Comparison of ENCODE assay signal across 8 cellular contexts in the genomic region with DNA sequence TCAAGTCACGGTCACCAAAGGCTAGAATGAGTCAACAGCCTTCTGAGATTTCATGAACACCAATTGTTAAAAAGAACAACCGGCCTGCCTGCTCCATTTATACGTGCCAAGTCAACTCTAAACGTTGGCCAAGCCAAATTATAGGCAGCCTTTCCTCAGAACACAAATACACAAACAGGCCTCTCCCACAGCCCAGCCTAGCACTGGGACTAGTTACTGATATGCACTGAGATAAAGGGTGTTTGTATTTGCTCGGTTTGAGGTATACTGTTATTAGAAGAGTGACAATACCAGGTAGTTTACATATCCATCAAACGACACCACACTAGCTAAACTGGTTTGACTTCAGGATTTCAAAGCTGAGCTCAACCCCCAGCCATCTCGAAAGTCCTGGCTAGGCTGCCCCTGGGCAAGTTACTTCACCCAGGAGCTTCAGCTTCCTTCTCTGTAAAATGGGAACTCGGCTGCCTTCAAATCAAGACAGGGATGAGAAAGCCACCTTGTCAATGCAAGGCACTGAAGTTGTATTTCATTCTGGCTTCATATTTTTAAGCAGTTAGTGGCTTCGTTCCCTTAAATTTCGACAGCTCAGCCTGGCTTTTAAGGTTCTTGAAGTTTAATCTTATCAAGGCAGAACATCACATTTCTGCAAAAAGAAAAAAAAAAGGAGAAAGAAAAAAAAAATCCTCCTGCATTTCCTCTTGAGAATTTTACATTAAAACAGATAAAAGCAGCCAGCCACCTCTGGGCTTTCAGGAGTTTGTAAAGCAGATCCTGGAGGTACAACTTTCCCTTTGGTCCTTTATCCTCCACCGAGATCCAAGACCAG. TPM values are rescaled to one million over a fixed set of nuclear protein-coding genes. Genes with fewer than 3 reads are reported as not detected.
DNase-seq lines count a peak whose midpoint lies in the region; ATAC-seq and TF ChIP-seq lines count a peak whose summit lies in the region.

No MANE protein-coding gene starts in this region.

- H3K4me1 ChIP-seq in tibial artery, result peaks cover 0 to 72% (median 60%) of the 10 kb centered on the region in 4 donors

- H3K4me1 Mint-ChIP-seq in activated B cell treated with CpG ODN at 0.5 μM for 24 hours, result peaks cover 70% of the 10 kb centered on the region

- H3K27ac Mint-ChIP-seq in activated B cell treated with CpG ODN at 0.5 μM for 24 hours, result peak overlapping the region; percentile 41

- H3K27ac ChIP-seq in tibial artery, result peak overlapping the region; percentile 1 to 97

- peaks cover 0 to 23% (median 18%) of the 10 kb centered on the region in 3 donors for H3K36me3 ChIP-seq in tibial artery

- peaks cover 68% of the 10 kb centered on the region for H3K36me3 Mint-ChIP-seq in activated B cell treated with CpG ODN at 0.5 μM for 24 hours (ENCODE audit: low read depth)

- no peaks in the 10 kb centered on the region for H3K27me3 Mint-ChIP-seq in activated B cell treated with CpG ODN at 0.5 μM for 24 hours

- no peaks in the 10 kb centered on the region for H3K9me3 ChIP-seq in iPS-18c (ENCODE audit: control insufficient read depth, insufficient read depth, low read length)
- H3K9me3 ChIP-seq in tibial artery, result no peaks in the 10 kb centered on the region

- POLR2A ChIA-PET in activated B cell treated with CpG ODN at 0.5 μM for 24 hours (lab: Charles Lee), result interaction anchor here (0.7 to 1.4 kb wide), 4 partner anchors 52 to 640 kb away, joined by 3 to 7 read pairs (median 4); no protein-coding TSS in a partner anchor

- no peaks in the 10 kb centered on the region for H3K9me3 Mint-ChIP-seq in activated B cell treated with CpG ODN at 0.5 μM for 24 hours

- no peaks in the 10 kb centered on the region for H3K27me3 ChIP-seq in tibial artery

- peak overlapping the region; percentile 41 for H3K4me3 ChIP-seq in iPS-18c (ENCODE audit: insufficient read depth, low read depth, low read length)
- H3K4me3 ChIP-seq in tibial artery, result peak overlapping the region; percentile 7 to 95

- DNase-seq in activated T-cell treated with anti-CD3 and anti-CD28 coated beads, Interleukin-2, amount 50 U/mL, for 1 hour, result peak; percentile 15
- DNase-seq in activated T-cell treated with anti-CD3 and anti-CD28 coated beads for 4 hours (no peak), activated B cell treated with CpG ODN at 0.5 μM for 24 hours (no peak), tibial artery (peak; percentile 50 to 55)
- DNase-seq in activated effector memory CD4-positive, alpha-beta T cell treated with anti-CD3 and anti-CD28 coated beads, Interleukin-2, amount 50 U/mL, for 16 hours, result no peak

- CTCF ChIA-PET in activated B cell treated with CpG ODN at 0.5 μM for 24 hours (lab: Charles Lee), result interaction anchor here (0.7 to 1.8 kb wide), 2 partner anchors 394 to 658 kb away, joined by 3 to 5 read pairs; no protein-coding TSS in a partner anchor

- ATAC-seq in activated B cell treated with CpG ODN at 0.5 μM for 24 hours (ENCODE audit: low read depth), result no peak
- no peak for ATAC-seq in HG02885 (IDR thresholded peaks at IDR 0.05; ENCODE audit: poor library complexity, unreplicated experiment)
- ATAC-seq in GM21528 (IDR thresholded peaks at IDR 0.05; ENCODE audit: low FRiP score, unreplicated experiment), result no peak

- TF ChIP-seq CTCF in activated B cell treated with CpG ODN at 0.5 μM for 24 hours (IDR thresholded peaks at IDR 0.05) (no peak), tibial artery (IDR thresholded peaks at IDR 0.05) (no peak)

- intact Hi-C loops in activated B cell treated with CpG ODN at 0.5 μM for 24 hours (cut with micrococcal nuclease) (loop anchor here (1.0 kb wide), 1 partner anchor 53 kb away; no protein-coding TSS in a partner anchor), tibial artery (cut with DNase I; ENCODE audit: low total_unique reads) (loop anchor here (10.0 kb wide), 2 partner anchors 299 to 519 kb away; no protein-coding TSS in a partner anchor)

- H3K4me3 Mint-ChIP-seq in activated B cell treated with CpG ODN at 0.5 μM for 24 hours, result peak overlapping the region; percentile 38

RNA-seq across cellular contexts. Expression of gene TLE3, which starts 4.0 kb away (rescaled TPM):
- total RNA-seq in activated B cell treated with CpG ODN at 0.5 μM for 24 hours, result 106 and 110 TPM in 2 replicates

Comparison
In these comparisons a context has a peak if more than half of its experiments do, and no peak if none do; other contexts are left out.
1. DNase-seq: peak in activated T-cell treated with anti-CD3 and anti-CD28 coated beads, Interleukin-2, amount 50 U/mL, for 1 hour (single experiment) and tibial artery (2 of 2); none in activated T-cell treated with anti-CD3 and anti-CD28 coated beads for 4 hours (single experiment), activated B cell treated with CpG ODN at 0.5 μM for 24 hours (single experiment) and activated effector memory CD4-positive, alpha-beta T cell treated with anti-CD3 and anti-CD28 coated beads, Interleukin-2, amount 50 U/mL, for 16 hours (single experiment).